Comparison of ENCODE assay signal across 17 cellular contexts in the genomic region with DNA sequence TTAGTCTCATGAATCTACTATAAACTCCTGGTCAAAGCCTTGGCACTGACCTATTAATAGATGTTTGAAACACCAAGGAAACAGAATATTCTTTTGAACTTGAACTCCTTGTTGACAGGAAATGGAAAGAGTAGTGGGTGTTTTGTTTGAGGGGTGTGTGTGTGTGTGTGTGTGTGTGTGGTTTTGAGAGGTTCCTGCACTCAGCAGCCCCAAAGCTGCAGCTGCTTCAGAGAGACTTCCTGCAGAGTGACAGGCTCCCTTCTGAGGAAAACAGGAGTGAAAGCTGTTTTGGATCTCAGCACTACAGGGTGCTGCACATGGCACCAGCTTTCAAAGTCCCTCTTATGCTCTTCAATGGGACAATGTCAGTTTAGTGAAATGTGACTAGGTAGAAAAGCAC.
A peak's percentile ranks its signal among the peaks of the same experiment; 100 is the strongest.
DNase-seq lines count a peak whose midpoint lies in the region; ATAC-seq lines count a peak whose summit lies in the region.
"Had no signal": no experiment of that assay in that cellular context is flagged by ENCODE, and none has a peak within 500 bp of the region (broad histone marks: within the 10 kb centered on the region; RNA-seq: fewer than 3 reads in every experiment).

No MANE protein-coding gene starts in this region.

- peaks cover 32% of the 10 kb centered on the region for H3K4me1 Mint-ChIP-seq in T-helper 1 cell treated with Interleukin-12 subunit alpha and Interleukin-12 subunit beta and Interleukin-4 antibody, amounts not matched to agents 30 μg/mL and 1 μg/mL, for 36 hours (ENCODE audit: low read depth)
- no peaks in the 10 kb centered on the region for H3K4me1 Mint-ChIP-seq in T-helper 17 cell
- H3K4me1 Mint-ChIP-seq: CD14-positive monocyte, nephron had no signal

- peak overlapping the region; percentile 16 to 57 (median 44); a peak in 18 of 22 replicates for H3K4me2 ChIP-seq in BLaER1 treated with 17β-estradiol and CSF1 and Interleukin-3, amounts not matched to agents 10 nM and 100 nM
- H3K4me2 ChIP-seq: KMS-11, SK-N-SH had no signal

- no peaks in the 10 kb centered on the region for H3K9me3 Mint-ChIP-seq in T-helper 1 cell treated with Interleukin-12 subunit alpha and Interleukin-12 subunit beta and Interleukin-4 antibody, amounts not matched to agents 30 μg/mL and 1 μg/mL, for 36 hours
- H3K9me3 Mint-ChIP-seq: nephron had no signal

- H3K27me3 ChIP-seq in BLaER1 treated with 17β-estradiol and CSF1 and Interleukin-3, amounts not matched to agents 10 nM and 100 nM, result no peaks in the 10 kb centered on the region
- H3K27me3 ChIP-seq: colonic mucosa, transverse colon had no signal

- peak overlapping the region; percentile 77 for H3K27ac Mint-ChIP-seq in T-helper 1 cell treated with Interleukin-12 subunit alpha and Interleukin-12 subunit beta and Interleukin-4 antibody, amounts not matched to agents 30 μg/mL and 1 μg/mL, for 36 hours
- H3K27ac Mint-ChIP-seq in T-helper 17 cell, result no peak overlapping the region
- H3K27ac Mint-ChIP-seq: CD14-positive monocyte, nephron had no signal

- peaks cover 6% of the 10 kb centered on the region for H3K36me3 Mint-ChIP-seq in T-helper 1 cell treated with Interleukin-12 subunit alpha and Interleukin-12 subunit beta and Interleukin-4 antibody, amounts not matched to agents 30 μg/mL and 1 μg/mL, for 36 hours (ENCODE audit: low read depth)
- no peaks in the 10 kb centered on the region for H3K36me3 Mint-ChIP-seq in T-helper 17 cell (ENCODE audit: low read depth)
- H3K36me3 Mint-ChIP-seq: CD14-positive monocyte had no signal

- H3K9ac ChIP-seq in BLaER1 treated with 17β-estradiol and CSF1 and Interleukin-3, amounts not matched to agents 10 nM and 100 nM, result no peak overlapping the region
- H3K9ac ChIP-seq: KMS-11, SK-N-SH had no signal

- DNase-seq in NCI-H510A treated with DMSO at 0.1 percent for 48 hours (lab: John Stamatoyannopoulos, UW) (peak; percentile 16), NCI-H510A (lab: John Stamatoyannopoulos, UW) (no peak), foreskin melanocyte (peak; percentile 12), T-helper 17 cell (no peak), HPDE6-E6E7 (ENCODE audit: extremely low spot score) (no peak)
- DNase-seq: colonic mucosa, mammary epithelial cell, NCI-H1436, SK-N-SH, transverse colon had no signal

- H3K27ac ChIP-seq in BLaER1 treated with 17β-estradiol and CSF1 and Interleukin-3, amounts not matched to agents 10 nM and 100 nM, result no peak overlapping the region
- H3K27ac ChIP-seq: colonic mucosa, KMS-11, transverse colon, VCaP had no signal

- H3K36me3 ChIP-seq in BLaER1 treated with 17β-estradiol and CSF1 and Interleukin-3, amounts not matched to agents 10 nM and 100 nM, result no peaks in the 10 kb centered on the region
- H3K36me3 ChIP-seq: colonic mucosa, transverse colon had no signal

- H4K20me1 ChIP-seq in BLaER1 treated with 17β-estradiol and CSF1 and Interleukin-3, amounts not matched to agents 10 nM and 100 nM, result no peaks in the 10 kb centered on the region

- no peaks in the 10 kb centered on the region for H3K27me3 Mint-ChIP-seq in T-helper 1 cell treated with Interleukin-12 subunit alpha and Interleukin-12 subunit beta and Interleukin-4 antibody, amounts not matched to agents 30 μg/mL and 1 μg/mL, for 36 hours (ENCODE audit: low read depth)
- no peaks in the 10 kb centered on the region for H3K27me3 Mint-ChIP-seq in T-helper 17 cell

- ATAC-seq in HG03095 (IDR thresholded peaks at IDR 0.05; ENCODE audit: unreplicated experiment) (no peak), T-helper 17 cell (no peak)

- H3K4me1 ChIP-seq in BLaER1 treated with 17β-estradiol and CSF1 and Interleukin-3, amounts not matched to agents 10 nM and 100 nM, result peaks cover 7 to 14% (median 11%) of the 10 kb centered on the region in 10 experiments; a peak in 18 of 20 replicates
- H3K4me1 ChIP-seq: colonic mucosa, transverse colon had no signal

- peak overlapping the region; percentile 63 for H3K4me3 Mint-ChIP-seq in T-helper 1 cell treated with Interleukin-12 subunit alpha and Interleukin-12 subunit beta and Interleukin-4 antibody, amounts not matched to agents 30 μg/mL and 1 μg/mL, for 36 hours
- no peak overlapping the region for H3K4me3 Mint-ChIP-seq in T-helper 17 cell
- H3K4me3 Mint-ChIP-seq: CD14-positive monocyte, nephron had no signal

- no peaks in the 10 kb centered on the region for H3K9me3 ChIP-seq in BLaER1 treated with 17β-estradiol and CSF1 and Interleukin-3, amounts not matched to agents 10 nM and 100 nM (replicated peaks in 1 of 11)
- H3K9me3 ChIP-seq in T-helper 17 cell (ENCODE audit: control insufficient read depth, low read length, poor library complexity, severe bottlenecking), result no peaks in the 10 kb centered on the region
- H3K9me3 ChIP-seq: colonic mucosa, SK-N-SH, transverse colon had no signal

- H3K4me3 ChIP-seq in BLaER1 treated with 17β-estradiol and CSF1 and Interleukin-3, amounts not matched to agents 10 nM and 100 nM, result no peak overlapping the region
- H3K4me3 ChIP-seq: colonic mucosa, transverse colon had no signal

Comparison
In these comparisons a context has a peak if more than half of its experiments do, and no peak if none do; other contexts are left out.
1. DNase-seq: peak in NCI-H510A treated with DMSO at 0.1 percent for 48 hours (single experiment) and foreskin melanocyte (single experiment); none in NCI-H510A (single experiment), T-helper 17 cell (0 of 3) and HPDE6-E6E7 (single experiment).